16 cellular contexts compared by ENCODE assay signal in the genomic region with DNA sequence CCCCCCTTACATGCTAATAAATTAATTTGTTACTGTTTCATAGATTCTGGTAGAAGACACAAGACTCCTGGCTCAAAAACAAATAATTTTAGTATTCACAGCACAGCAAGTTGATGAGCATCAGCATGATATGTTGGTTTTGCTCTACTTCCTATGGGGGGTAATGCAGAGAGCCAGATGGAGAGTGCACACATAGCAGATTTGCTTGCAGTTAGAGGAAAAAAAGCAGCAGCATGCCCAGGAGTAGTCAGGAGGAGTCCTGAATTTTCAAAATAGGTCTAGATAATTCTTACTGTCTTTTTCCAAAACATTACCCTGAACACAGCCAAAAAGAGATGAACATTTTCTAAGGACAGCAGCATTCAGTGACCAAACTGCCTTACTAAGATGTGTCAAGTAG.
"Had no signal": no experiment of that assay in that cellular context is flagged by ENCODE, and none has a peak within 500 bp of the region (broad histone marks: within the 10 kb centered on the region; RNA-seq: fewer than 3 reads in every experiment).

No MANE protein-coding gene starts in this region.

- DNase-seq: cortex of kidney; effector CD8-positive, alpha-beta T cell; foreskin melanocyte; heart right ventricle; hypothalamus; mammary epithelial cell; psoas muscle; retina; right lobe of liver; spleen; stimulated activated CD4-positive, alpha-beta T cell treated with anti-CD3 and anti-CD28 coated beads, Interleukin-15, amount 100 ng/mL, for 24 hours; stimulated activated CD4-positive, alpha-beta T cell treated with anti-CD3 and anti-CD28 coated beads, Interleukin-1b, Interleukin-23, amount 100 ng/mL, for 48 hours; stimulated activated CD4-positive, alpha-beta T cell treated with anti-CD3 and anti-CD28 coated beads, Interleukin-4, amount 100 ng/mL, for 24 hours; testis had no signal

- ATAC-seq: heart right ventricle; left lobe of liver; psoas muscle; right lobe of liver; stimulated activated memory B cell treated with anti-CD40 and anti-IgM and Interleukin-4, amounts not matched to agents 10 μg/mL and 1 μg/mL and 100 μg/mL, for 72 hours had no signal
